In the genomic region with DNA sequence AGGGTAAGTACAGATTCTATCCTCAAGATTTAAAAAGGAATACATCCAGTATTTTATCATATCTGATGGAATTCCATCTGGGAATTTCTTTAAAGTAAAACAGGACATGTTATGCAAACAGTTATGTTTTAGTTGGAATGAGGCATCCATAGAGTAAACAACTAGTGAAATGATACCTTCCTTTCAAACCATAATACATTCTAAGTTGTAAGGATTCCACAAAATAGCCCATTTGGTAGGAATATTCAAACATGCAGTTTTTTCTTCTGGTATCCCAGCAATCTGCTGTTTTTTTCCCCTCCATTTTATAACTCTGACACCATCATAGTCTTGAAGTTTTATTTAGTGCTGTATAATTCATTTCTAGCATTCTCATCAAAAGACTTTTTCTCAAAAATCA, we compare ENCODE assay signal across 18 cellular contexts.
"Had no signal": no experiment of that assay in that cellular context is flagged by ENCODE, and none has a peak within 500 bp of the region (broad histone marks: within the 10 kb centered on the region; RNA-seq: fewer than 3 reads in every experiment).

No MANE protein-coding gene starts in this region.

- H3K27me3 Mint-ChIP-seq: effector memory CD8-positive, alpha-beta T cell; naive B cell; stimulated activated naive B cell treated with anti-CD40 and anti-IgM and Interleukin-4, amounts not matched to agents 10 μg/mL and 1 μg/mL and 100 μg/mL, for 72 hours; stimulated activated naive CD8-positive, alpha-beta T cell treated with anti-CD3 and anti-CD28 coated beads, Interleukin-15, amount 100 ng/mL, for 72 hours had no signal

- H3K9me3 Mint-ChIP-seq: naive B cell; stimulated activated naive B cell treated with anti-CD40 and anti-IgM and Interleukin-4, amounts not matched to agents 10 μg/mL and 1 μg/mL and 100 μg/mL, for 72 hours; stimulated activated naive CD8-positive, alpha-beta T cell treated with anti-CD3 and anti-CD28 coated beads, Interleukin-15, amount 100 ng/mL, for 72 hours had no signal

- H3K36me3 Mint-ChIP-seq: naive B cell; stimulated activated naive B cell treated with anti-CD40 and anti-IgM and Interleukin-4, amounts not matched to agents 10 μg/mL and 1 μg/mL and 100 μg/mL, for 72 hours had no signal

- H3K4me3 Mint-ChIP-seq: effector memory CD8-positive, alpha-beta T cell; naive B cell; stimulated activated naive B cell treated with anti-CD40 and anti-IgM and Interleukin-4, amounts not matched to agents 10 μg/mL and 1 μg/mL and 100 μg/mL, for 72 hours; stimulated activated naive CD8-positive, alpha-beta T cell treated with anti-CD3 and anti-CD28 coated beads, Interleukin-15, amount 100 ng/mL, for 72 hours had no signal

- ATAC-seq: effector memory CD8-positive, alpha-beta T cell; left colon; left ventricle myocardium superior; right lobe of liver; stimulated activated naive B cell treated with anti-CD40 and anti-IgM and Interleukin-4, amounts not matched to agents 10 μg/mL and 1 μg/mL and 100 μg/mL, for 72 hours; stimulated activated naive CD8-positive, alpha-beta T cell treated with anti-CD3 and anti-CD28 coated beads, Interleukin-15, amount 100 ng/mL, for 72 hours had no signal

- H3K27ac Mint-ChIP-seq: effector memory CD8-positive, alpha-beta T cell; naive B cell; stimulated activated naive B cell treated with anti-CD40 and anti-IgM and Interleukin-4, amounts not matched to agents 10 μg/mL and 1 μg/mL and 100 μg/mL, for 72 hours; stimulated activated naive CD8-positive, alpha-beta T cell treated with anti-CD3 and anti-CD28 coated beads, Interleukin-15, amount 100 ng/mL, for 72 hours had no signal

- H3K4me1 Mint-ChIP-seq: naive B cell; stimulated activated naive B cell treated with anti-CD40 and anti-IgM and Interleukin-4, amounts not matched to agents 10 μg/mL and 1 μg/mL and 100 μg/mL, for 72 hours; stimulated activated naive CD8-positive, alpha-beta T cell treated with anti-CD3 and anti-CD28 coated beads, Interleukin-15, amount 100 ng/mL, for 72 hours had no signal

- DNase-seq: effector memory CD8-positive, alpha-beta T cell; foreskin melanocyte; head of caudate nucleus; hippocampal formation; left colon; left ventricle myocardium superior; mesenchymal stem cell; naive B cell; nucleus accumbens; pancreas; retina; right lobe of liver; stimulated activated CD4-positive, alpha-beta T cell treated with anti-CD3 and anti-CD28 coated beads, Interleukin-1b, Interleukin-23, amount 100 ng/mL, for 48 hours; stimulated activated CD4-positive, alpha-beta T cell treated with anti-CD3 and anti-CD28 coated beads, Interleukin-4, amount 100 ng/mL, for 24 hours; stimulated activated naive B cell treated with anti-CD40 and anti-IgM and Interleukin-4, amounts not matched to agents 10 μg/mL and 1 μg/mL and 100 μg/mL, for 72 hours; stimulated activated naive CD8-positive, alpha-beta T cell treated with anti-CD3 and anti-CD28 coated beads, Interleukin-15, amount 100 ng/mL, for 72 hours; testis; transverse colon had no signal
